Comparison of ENCODE assay signal across 22 cellular contexts in genomic region chr11:3810446-3810845, GRCh38. TPM values are rescaled to one million over a fixed set of nuclear protein-coding genes. Genes with fewer than 3 reads are reported as not detected.
DNase-seq lines count a peak whose midpoint lies in the region; ATAC-seq and TF ChIP-seq lines count a peak whose summit lies in the region.
"Had no signal": no experiment of that assay in that cellular context is flagged by ENCODE, and none has a peak within 500 bp of the region (broad histone marks: within the 10 kb centered on the region; RNA-seq: fewer than 3 reads in every experiment).

No MANE protein-coding gene starts in this region.

- H3K36me3 ChIP-seq in right atrium auricular region (no peaks in the 10 kb centered on the region), uterus (no peaks in the 10 kb centered on the region)
- H3K36me3 ChIP-seq: BE2C, Peyer's patch, SJSA1 had no signal

- TF ChIP-seq CTCF in right atrium auricular region (IDR thresholded peaks at IDR 0.05) (no peak), type B pancreatic cell (conservative IDR thresholded peaks at IDR 0.05) (no peak), uterus (IDR thresholded peaks at IDR 0.05) (no peak)

- no peaks in the 10 kb centered on the region for H3K9me3 Mint-ChIP-seq in type B pancreatic cell

- H3K27me3 Mint-ChIP-seq in type B pancreatic cell, result no peaks in the 10 kb centered on the region

- H3K4me1 ChIP-seq in right atrium auricular region (peaks cover 0 to 22% of the 10 kb centered on the region in 2 donors), uterus (peaks cover 0 to 6% of the 10 kb centered on the region in 2 donors)
- H3K4me1 ChIP-seq: BE2C had no signal

- no peak for TF ChIP-seq POLR2A in uterus (IDR thresholded peaks at IDR 0.05)

- no peak overlapping the region for H3K27ac Mint-ChIP-seq in type B pancreatic cell

- H3K9me3 ChIP-seq in right atrium auricular region, result no peaks in the 10 kb centered on the region
- H3K9me3 ChIP-seq in uterus, result no peaks in the 10 kb centered on the region
- H3K9me3 ChIP-seq: BE2C, Peyer's patch, SJSA1 had no signal

- H3K27me3 ChIP-seq in right atrium auricular region (no peaks in the 10 kb centered on the region), uterus (no peaks in the 10 kb centered on the region)
- H3K27me3 ChIP-seq: BE2C, Peyer's patch, SJSA1 had no signal

- H3K4me3 ChIP-seq in right atrium auricular region (no peak overlapping the region), uterus (no peak overlapping the region)
- H3K4me3 ChIP-seq: GM12878, Peyer's patch, SJSA1 had no signal

- peak overlapping the region; percentile 15 to 67 for H3K27ac ChIP-seq in right atrium auricular region
- no peak overlapping the region for H3K27ac ChIP-seq in uterus
- H3K27ac ChIP-seq: Peyer's patch, SJSA1 had no signal

- H3K36me3 Mint-ChIP-seq in type B pancreatic cell, result no peaks in the 10 kb centered on the region

- DNase-seq in left ventricle myocardium superior (no peak), Right ventricle myocardium superior (no peak), right atrium auricular region (ENCODE audit: low spot score) (no peak), posterior vena cava (ENCODE audit: low spot score) (peak; percentile 43), type B pancreatic cell (ENCODE audit: extremely low spot score, unreplicated experiment) (no peak), uterus (no peak), dedifferentiated amniotic fluid mesenchymal stem cell (ENCODE audit: extremely low spot score) (no peak), NCI-H1048 (lab: John Stamatoyannopoulos, UW) (no peak)
- DNase-seq: BE2C; COR-L47; DMS79 treated with DMSO at 0.1 percent for 48 hours; MM.1S; NCI-H1092 treated with DMSO at 0.1 percent for 48 hours; NCI-H1436 treated with DMSO at 0.1 percent for 48 hours; NCI-H2029; NCI-H2227 treated with DMSO at 0.1 percent for 48 hours; NCI-H510A; NCI-H748 treated with DMSO at 0.1 percent for 48 hours; NK-92 treated with Interleukin-12 subunit alpha and Interleukin-12 subunit beta, amount 100 ng/mL, for 24 hours; Peyer's patch had no signal

- H3K4me3 Mint-ChIP-seq in type B pancreatic cell, result peak overlapping the region; percentile 71

- intact Hi-C loops in left ventricle myocardium superior (cut with micrococcal nuclease), result no loop called here
- intact Hi-C loops in Right ventricle myocardium superior (cut with DNase I), result no loop called here
- intact Hi-C loops in posterior vena cava (cut with DNase I), result no loop called here
- intact Hi-C loops in uterus (cut with DNase I; ENCODE audit: low total_unique reads), result no loop called here

- ATAC-seq in left ventricle myocardium superior (peak; percentile 1), Right ventricle myocardium superior (ENCODE audit: poor library complexity) (no peak)
- ATAC-seq: GM12878 had no signal

- H3K4me1 Mint-ChIP-seq in type B pancreatic cell (ENCODE audit: unreplicated experiment), result peaks cover 24% of the 10 kb centered on the region

RNA-seq across cellular contexts. Expression of gene PGAP2, which starts 2.1 kb away (rescaled TPM):
- total RNA-seq in left ventricle myocardium superior (19.6 TPM), Right ventricle myocardium superior (26.8 TPM), right atrium auricular region (10 to 100 TPM; 10.8 to 14.9 TPM), posterior vena cava (1 to 10 TPM; 5.4 to 9.2 TPM), type B pancreatic cell (ENCODE audit: low replicate concordance) (42.3 and 43.1 TPM in 2 replicates), uterus (10 to 100 TPM in 3 of 4 donors, not detected in 1; 12.2 to 16.5 (median 13.8) TPM)

RNA-seq across cellular contexts. Expression of gene NUP98, which starts 13.1 kb away (rescaled TPM):
- 40.3 TPM for total RNA-seq in left ventricle myocardium superior
- total RNA-seq in Right ventricle myocardium superior, result 43.2 TPM
- total RNA-seq in right atrium auricular region, result 10 to 100 TPM; 58.8 to 94.5 TPM
- total RNA-seq in posterior vena cava, result 10 to 100 TPM; 51.6 to 53.8 TPM
- 74.6 and 77.4 TPM in 2 replicates for total RNA-seq in type B pancreatic cell (ENCODE audit: low replicate concordance)
- 100 to 1,000 TPM in 3 of 4 donors, 10 to 100 TPM in 1; 55.1 to 189 (median 123) TPM for total RNA-seq in uterus

RNA-seq across cellular contexts. Expression of gene RHOG, which starts 30.3 kb away (rescaled TPM):
- total RNA-seq in left ventricle myocardium superior, result 18.6 TPM
- 22.3 TPM for total RNA-seq in Right ventricle myocardium superior
- total RNA-seq in right atrium auricular region, result 10 to 100 TPM; 20.1 to 48.9 TPM
- total RNA-seq in posterior vena cava, result 10 to 100 TPM; 52.0 to 55.0 TPM
- 30.8 and 42.9 TPM in 2 replicates for total RNA-seq in type B pancreatic cell (ENCODE audit: low replicate concordance)
- total RNA-seq in uterus, result 10 to 100 TPM; 10.5 to 46.9 (median 38.1) TPM

RNA-seq across cellular contexts. Expression of gene STIM1, which starts 45.0 kb away (rescaled TPM):
- total RNA-seq in left ventricle myocardium superior (17.0 TPM), Right ventricle myocardium superior (27.5 TPM), right atrium auricular region (10 to 100 TPM; 15.4 to 16.6 TPM), posterior vena cava (10 to 100 TPM; 66.9 to 81.7 TPM), type B pancreatic cell (ENCODE audit: low replicate concordance) (38.9 and 53.3 TPM in 2 replicates), uterus (100 to 1,000 TPM in 1 of 4 donors, 10 to 100 TPM in 3; 37.6 to 114 (median 56.3) TPM)

Comparison
In these comparisons a context has a peak if more than half of its experiments do, and no peak if none do; other contexts are left out.
1. H3K27ac ChIP-seq: peak in right atrium auricular region (2 of 2); none in uterus (0 of 2).